Comparison of ENCODE assay signal across 9 cellular contexts in the genomic region with DNA sequence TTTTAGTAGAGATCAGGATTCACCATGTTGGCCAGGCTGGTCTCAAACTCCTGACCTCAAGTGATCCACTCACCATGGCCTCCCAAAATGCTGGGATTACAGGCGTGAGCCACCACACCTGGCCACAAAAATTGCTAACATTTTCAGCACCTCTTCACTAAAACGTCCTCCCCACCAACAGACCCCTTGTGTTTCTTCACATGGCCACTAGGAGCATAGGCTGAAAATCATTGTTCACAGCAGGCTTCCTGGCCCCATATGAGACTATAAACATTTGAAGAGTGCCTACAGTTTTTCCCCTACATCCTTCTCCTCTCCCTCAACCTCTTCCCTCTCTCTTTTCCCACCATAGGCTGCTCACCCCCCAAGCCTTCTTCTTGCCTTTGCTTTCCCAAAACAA. TPM values are rescaled to one million over a fixed set of nuclear protein-coding genes. Genes with fewer than 3 reads are reported as not detected.
DNase-seq lines count a peak whose midpoint lies in the region; FAIRE-seq and TF ChIP-seq lines count a peak whose summit lies in the region.
"Had no signal": no experiment of that assay in that cellular context is flagged by ENCODE, and none has a peak within 500 bp of the region (broad histone marks: within the 10 kb centered on the region; RNA-seq: fewer than 3 reads in every experiment).

No MANE protein-coding gene starts in this region.

- H3K79me2 ChIP-seq in astrocyte (ENCODE audit: insufficient read depth, low read length) = no peaks in the 10 kb centered on the region

- H3K36me3 ChIP-seq in astrocyte (ENCODE audit: insufficient read depth, low read length) (no peaks in the 10 kb centered on the region), ovary (no peaks in the 10 kb centered on the region)

- H3K9me3 Mint-ChIP-seq in astrocyte (ENCODE audit: unreplicated experiment) = no peaks in the 10 kb centered on the region
- no peaks in the 10 kb centered on the region for H3K9me3 Mint-ChIP-seq in nephron
- H3K9me3 Mint-ChIP-seq: immature natural killer cell had no signal

- H3K27ac ChIP-seq in astrocyte (ENCODE audit: low read depth, low read length) (no peak overlapping the region), ovary (no peak overlapping the region)

- no peaks in the 10 kb centered on the region for H3K27me3 ChIP-seq in astrocyte (ENCODE audit: insufficient read depth, low read length)
- no peaks in the 10 kb centered on the region for H3K27me3 ChIP-seq in ovary

- DNase-seq in NCI-H2171 treated with DMSO at 0.1 percent for 48 hours (lab: John Stamatoyannopoulos, UW) (peak; percentile 20), NCI-H2171 (lab: John Stamatoyannopoulos, UW) (no peak), astrocyte (ENCODE audit: low read depth) (no peak), ovary (no peak)
- DNase-seq in Jurkat, Clone E6-1 (ENCODE audit: low read depth, low spot score) = peak; percentile 51
- no peak for DNase-seq in activated naive CD4-positive, alpha-beta T cell treated with anti-CD3 and anti-CD28 coated beads, Interleukin-2, amount 50 U/mL, for 16 hours
- DNase-seq in effector CD8-positive, alpha-beta T cell (lab: John Stamatoyannopoulos, UW) = no peak

- WGBS in ovary, 3 donors = 60 to 72% (median 62%) methylated on average over 2 of the region's 2 CpGs

- H3K27ac Mint-ChIP-seq in astrocyte (ENCODE audit: unreplicated experiment) = no peak overlapping the region
- H3K27ac Mint-ChIP-seq in nephron = peak overlapping the region in 2 of 3 experiments; percentile 55 to 95
- H3K27ac Mint-ChIP-seq: immature natural killer cell had no signal

- H4K20me1 ChIP-seq in astrocyte (ENCODE audit: insufficient read depth, low read length) = no peaks in the 10 kb centered on the region

- TF ChIP-seq CTCF in astrocyte (IDR thresholded peaks at IDR 0.05; ENCODE audit: insufficient read depth, low read depth, low read length) (peak; percentile 57), nephron (IDR thresholded peaks at IDR 0.05; ENCODE audit: unreplicated experiment in 3 of 3) (peak; percentile 37 to 43 (median 42)), ovary (IDR thresholded peaks at IDR 0.05) (no peak)

- no peak overlapping the region for H3K4me2 ChIP-seq in astrocyte (ENCODE audit: low read length)

- no peak overlapping the region for H3K4me3 ChIP-seq in Jurkat, Clone E6-1 (ENCODE audit: low read length)
- H3K4me3 ChIP-seq in astrocyte (ENCODE audit: insufficient read depth, low read depth, low read length) = no peak overlapping the region
- no peak overlapping the region for H3K4me3 ChIP-seq in ovary

- no peak overlapping the region for H3K9ac ChIP-seq in astrocyte (ENCODE audit: low read length)

- no peaks in the 10 kb centered on the region for H3K27me3 Mint-ChIP-seq in astrocyte (ENCODE audit: low read depth, unreplicated experiment)
- H3K27me3 Mint-ChIP-seq in nephron (ENCODE audit: low read depth) = peaks cover 3% of the 10 kb centered on the region

- H3K4me1 Mint-ChIP-seq in astrocyte (ENCODE audit: low read depth, unreplicated experiment) (peaks cover 6% of the 10 kb centered on the region), nephron (peaks cover 20% of the 10 kb centered on the region)
- H3K4me1 Mint-ChIP-seq: immature natural killer cell had no signal

- intact Hi-C loops in ovary (cut with DNase I) = no loop called here

- H3K9me3 ChIP-seq in astrocyte (ENCODE audit: insufficient read depth, low read depth, low read length) = no peaks in the 10 kb centered on the region
- H3K9me3 ChIP-seq in ovary = no peaks in the 10 kb centered on the region

- TF ChIP-seq POLR2A in ovary (IDR thresholded peaks at IDR 0.05) = no peak

- no peak overlapping the region for H3K4me3 Mint-ChIP-seq in astrocyte (ENCODE audit: unreplicated experiment)
- no peak overlapping the region for H3K4me3 Mint-ChIP-seq in nephron
- H3K4me3 Mint-ChIP-seq: immature natural killer cell had no signal

- H3K36me3 Mint-ChIP-seq in astrocyte (ENCODE audit: low read depth, unreplicated experiment) = no peaks in the 10 kb centered on the region
- H3K36me3 Mint-ChIP-seq in nephron (ENCODE audit: low read depth) = no peaks in the 10 kb centered on the region
- H3K36me3 Mint-ChIP-seq: immature natural killer cell had no signal

- no peak overlapping the region for H2AFZ ChIP-seq in astrocyte (ENCODE audit: low read depth, low read length)

- H3K4me1 ChIP-seq in astrocyte (ENCODE audit: insufficient read depth, low read length) = no peaks in the 10 kb centered on the region
- H3K4me1 ChIP-seq in ovary (ENCODE audit: insufficient read depth) = peaks cover 3% of the 10 kb centered on the region

- TF ChIP-seq EP300 in ovary (IDR thresholded peaks at IDR 0.05) = no peak

- FAIRE-seq in astrocyte (lab: Jason Lieb, UNC) = no peak

RNA-seq across cellular contexts. Expression of a gene that starts 28.0 kb away (rescaled TPM):
- 402 TPM for polyA plus RNA-seq in Jurkat, Clone E6-1 (2012; ENCODE audit: insufficient read depth, insufficient read length)
- 168 and 209 TPM in 2 replicates for total RNA-seq in astrocyte
- total RNA-seq in ovary = 100 to 1,000 TPM; 205 to 295 (median 240) TPM
- polyA plus RNA-seq in ovary = 100 to 1,000 TPM; 288 TPM

RNA-seq across cellular contexts. Expression of a gene that starts 47.5 kb away (rescaled TPM):
- 26.0 TPM for polyA plus RNA-seq in Jurkat, Clone E6-1 (2012; ENCODE audit: insufficient read depth, insufficient read length)
- total RNA-seq in astrocyte = 57.6 and 65.5 TPM in 2 replicates
- total RNA-seq in ovary = 10 to 100 TPM; 28.1 to 77.2 (median 60.4) TPM
- polyA plus RNA-seq in ovary = 10 to 100 TPM; 15.9 to 27.1 TPM

Comparison
In these comparisons a context has a peak if more than half of its experiments do, and no peak if none do; other contexts are left out.
1. DNase-seq: peak in NCI-H2171 treated with DMSO at 0.1 percent for 48 hours (single experiment) and Jurkat, Clone E6-1 (single experiment); none in NCI-H2171 (single experiment), astrocyte (single experiment), activated naive CD4-positive, alpha-beta T cell treated with anti-CD3 and anti-CD28 coated beads, Interleukin-2, amount 50 U/mL, for 16 hours (single experiment), effector CD8-positive, alpha-beta T cell (single experiment) and ovary (0 of 5).
2. CTCF ChIP-seq: peak in astrocyte (single experiment) and nephron (3 of 3); none in ovary (0 of 3).